1 cellular context compared by ENCODE assay signal in the genomic region with DNA sequence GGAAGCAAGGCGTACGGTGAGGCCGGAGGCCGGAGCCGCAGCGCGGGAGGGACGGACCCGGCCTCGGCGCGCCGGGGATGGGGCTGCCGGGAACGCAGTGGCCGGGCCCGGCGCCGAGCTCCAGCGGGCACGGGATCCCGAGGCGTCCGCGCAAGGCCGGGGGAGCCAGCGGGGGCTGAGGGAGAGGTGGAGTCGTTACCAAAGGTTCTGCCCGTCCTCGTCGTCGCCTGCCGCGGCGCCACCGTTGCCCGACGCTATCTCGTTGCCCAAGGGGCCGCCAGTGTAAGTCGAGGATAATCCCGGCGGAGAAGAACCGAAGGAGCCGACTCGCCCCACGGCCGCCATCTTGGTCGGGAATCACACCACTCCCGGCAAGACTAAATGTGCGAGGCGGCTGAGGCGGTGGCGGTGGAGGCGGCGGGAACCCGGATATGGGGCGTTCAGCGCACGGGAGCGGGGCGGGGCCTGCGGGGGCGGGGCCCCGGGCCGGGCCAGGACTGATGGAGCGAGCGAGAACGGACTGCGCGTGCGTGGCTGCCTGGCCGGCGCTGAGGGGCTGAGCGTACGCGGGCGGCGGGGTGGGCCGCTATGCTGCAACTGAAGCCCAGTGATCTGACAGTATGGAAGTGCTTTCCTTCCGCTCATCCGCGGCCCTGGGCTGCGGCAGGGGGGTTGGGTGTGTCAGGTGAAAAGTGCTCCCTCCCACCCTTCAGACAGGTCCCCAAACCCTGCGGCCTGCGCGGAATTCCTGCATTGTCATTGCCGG.
TF ChIP-seq lines count a peak whose summit lies in the region.

DYNC1LI1 (minus strand) TSS at position 433 of the 766 bp plus-strand sequence; CDS start at position 345, 88 bp downstream.

TF ChIP-seq in K562, 482 proteins besides CTCF, POLR2A, EP300 and RAD21 (continued from another document and continues in another):
- TF ChIP-seq KDM5B (IDR thresholded peaks at IDR 0.05; ENCODE audit: insufficient replicate concordance, low read depth, low read length) = peak; percentile 88
- TF ChIP-seq SLC30A9 (CRISPR knock-in tag; IDR thresholded peaks at IDR 0.05) = no peak
- TF ChIP-seq MAFK (IDR thresholded peaks at IDR 0.05; ENCODE audit: low read length) = peak; percentile 68; the same call in 1 of the 2 replicates
- TF ChIP-seq PREB (CRISPR knock-in tag; IDR thresholded peaks at IDR 0.05) = no peak
- TF ChIP-seq SMAD3 (CRISPR knock-in tag; conservative IDR thresholded peaks at IDR 0.05) = no peak
- TF ChIP-seq MYC (IDR thresholded peaks at IDR 0.05; ENCODE audit: low read depth, low read length) = peak; percentile 82
- no peak for TF ChIP-seq MYC (CRISPR knock-in tag; IDR thresholded peaks at IDR 0.05; ENCODE audit: borderline replicate concordance, low read depth)
- TF ChIP-seq CREM (IDR thresholded peaks at IDR 0.05; ENCODE audit: low read depth) = peak; percentile 12; the same call in 1 of the 2 replicates
- no peak; the same call in 1 of the 2 replicates for TF ChIP-seq FOXP4 (CRISPR knock-in tag; IDR thresholded peaks at IDR 0.05; ENCODE audit: borderline replicate concordance)
- peak; percentile 67 for TF ChIP-seq CTBP1 (IDR thresholded peaks at IDR 0.05; ENCODE audit: borderline replicate concordance)
- 0 out of 2 replicates have a peak, but pooled peaks have one; percentile 14 for TF ChIP-seq DMBX1 (CRISPR knock-in tag; IDR thresholded peaks at IDR 0.05; ENCODE audit: borderline replicate concordance)
- no peak for TF ChIP-seq ZBTB8A (IDR thresholded peaks at IDR 0.05; ENCODE audit: partially characterized antibody)
- peak; percentile 4; the same call in 1 of the 2 replicates for TF ChIP-seq HCFC1 (IDR thresholded peaks at IDR 0.05; ENCODE audit: low read depth, low read length)
- TF ChIP-seq, protein P1, sequence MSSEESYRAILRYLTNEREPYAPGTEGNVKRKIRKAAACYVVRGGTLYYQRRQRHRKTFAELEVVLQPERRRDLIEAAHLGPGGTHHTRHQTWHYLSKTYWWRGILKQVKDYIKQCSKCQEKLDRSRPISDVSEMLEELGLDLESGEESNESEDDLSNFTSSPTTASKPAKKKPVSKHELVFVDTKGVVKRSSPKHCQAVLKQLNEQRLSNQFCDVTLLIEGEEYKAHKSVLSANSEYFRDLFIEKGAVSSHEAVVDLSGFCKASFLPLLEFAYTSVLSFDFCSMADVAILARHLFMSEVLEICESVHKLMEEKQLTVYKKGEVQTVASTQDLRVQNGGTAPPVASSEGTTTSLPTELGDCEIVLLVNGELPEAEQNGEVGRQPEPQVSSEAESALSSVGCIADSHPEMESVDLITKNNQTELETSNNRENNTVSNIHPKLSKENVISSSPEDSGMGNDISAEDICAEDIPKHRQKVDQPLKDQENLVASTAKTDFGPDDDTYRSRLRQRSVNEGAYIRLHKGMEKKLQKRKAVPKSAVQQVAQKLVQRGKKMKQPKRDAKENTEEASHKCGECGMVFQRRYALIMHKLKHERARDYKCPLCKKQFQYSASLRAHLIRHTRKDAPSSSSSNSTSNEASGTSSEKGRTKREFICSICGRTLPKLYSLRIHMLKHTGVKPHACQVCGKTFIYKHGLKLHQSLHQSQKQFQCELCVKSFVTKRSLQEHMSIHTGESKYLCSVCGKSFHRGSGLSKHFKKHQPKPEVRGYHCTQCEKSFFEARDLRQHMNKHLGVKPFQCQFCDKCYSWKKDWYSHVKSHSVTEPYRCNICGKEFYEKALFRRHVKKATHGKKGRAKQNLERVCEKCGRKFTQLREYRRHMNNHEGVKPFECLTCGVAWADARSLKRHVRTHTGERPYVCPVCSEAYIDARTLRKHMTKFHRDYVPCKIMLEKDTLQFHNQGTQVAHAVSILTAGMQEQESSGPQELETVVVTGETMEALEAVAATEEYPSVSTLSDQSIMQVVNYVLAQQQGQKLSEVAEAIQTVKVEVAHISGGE (CRISPR knock-in tag; IDR thresholded peaks at IDR 0.05) = peak in 1 of 3 experiments; percentile 54; a peak in 1 of 6 replicates
- TF ChIP-seq, protein P2, sequence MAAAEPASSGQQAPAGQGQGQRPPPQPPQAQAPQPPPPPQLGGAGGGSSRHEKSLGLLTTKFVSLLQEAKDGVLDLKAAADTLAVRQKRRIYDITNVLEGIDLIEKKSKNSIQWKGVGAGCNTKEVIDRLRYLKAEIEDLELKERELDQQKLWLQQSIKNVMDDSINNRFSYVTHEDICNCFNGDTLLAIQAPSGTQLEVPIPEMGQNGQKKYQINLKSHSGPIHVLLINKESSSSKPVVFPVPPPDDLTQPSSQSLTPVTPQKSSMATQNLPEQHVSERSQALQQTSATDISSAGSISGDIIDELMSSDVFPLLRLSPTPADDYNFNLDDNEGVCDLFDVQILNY (CRISPR knock-in tag; IDR thresholded peaks at IDR 0.05) = no peak; the same call in 1 of the 2 replicates
- peak; percentile 93 for TF ChIP-seq TBP (optimal IDR thresholded peaks at IDR 0.05; ENCODE audit: low read depth, low read length)
- TF ChIP-seq FOXA3 (CRISPR knock-in tag; conservative IDR thresholded peaks at IDR 0.05 in 1 of 2, IDR thresholded peaks at IDR 0.05 in 1 of 2) = peak in 1 of 2 experiments; percentile 55; a peak in 1 of 4 replicates
- peak; percentile 64; the same call in 1 of the 2 replicates for TF ChIP-seq ILF3 (IDR thresholded peaks at IDR 0.05; ENCODE audit: borderline replicate concordance)
- TF ChIP-seq STAT5A (IDR thresholded peaks at IDR 0.05; ENCODE audit: borderline replicate concordance, low read length) = peak; percentile 16; the same call in 1 of the 2 replicates
- peak; percentile 13; the same call in 1 of the 2 replicates for TF ChIP-seq THAP12 (CRISPR knock-in tag; IDR thresholded peaks at IDR 0.05)
- TF ChIP-seq E2F8 (IDR thresholded peaks at IDR 0.05; ENCODE audit: low read depth, partially characterized antibody) = peak; percentile 12
- TF ChIP-seq ZFP91 (CRISPR knock-in tag; IDR thresholded peaks at IDR 0.05) = 0 out of 2 replicates have a peak, but pooled peaks have one; percentile 60
- TF ChIP-seq EGR1 (conservative IDR thresholded peaks at IDR 0.05) = peak; percentile 93
- TF ChIP-seq PHF8 (IDR thresholded peaks at IDR 0.05; ENCODE audit: borderline replicate concordance, low read length) = peak; percentile 92
- no peak for TF ChIP-seq ZNF217 (CRISPR knock-in tag; IDR thresholded peaks at IDR 0.05)
- TF ChIP-seq E2F6 (IDR thresholded peaks at IDR 0.05; ENCODE audit: borderline replicate concordance in 1 of 2, extremely low read depth in 1 of 2, insufficient read depth in 1 of 2, insufficient read length in 1 of 2, low read depth in 1 of 2, low read length in 1 of 2, poor library complexity in 1 of 2, severe bottlenecking in 1 of 2) = peak; percentile 63 to 88
- TF ChIP-seq ARID1B (IDR thresholded peaks at IDR 0.05) = peak; percentile 62; the same call in 1 of the 2 replicates
- TF ChIP-seq ELF2 (CRISPR knock-in tag; IDR thresholded peaks at IDR 0.05) = peak; percentile 70
- peak; percentile 89 for TF ChIP-seq MAFG (tag; conservative IDR thresholded peaks at IDR 0.05)
- no peak for TF ChIP-seq ZNF512 (tag; IDR thresholded peaks at IDR 0.05)
- TF ChIP-seq FIP1L1 (IDR thresholded peaks at IDR 0.05; ENCODE audit: low read depth, low read length, poor library complexity, severe bottlenecking) = peak; percentile 90
- TF ChIP-seq NRF1 (conservative IDR thresholded peaks at IDR 0.05 in 1 of 2, IDR thresholded peaks at IDR 0.05 in 1 of 2) = peak; percentile 92 to 93
- TF ChIP-seq PKNOX1 (IDR thresholded peaks at IDR 0.05) = peak; percentile 23; the same call in 1 of the 2 replicates
- no peak for TF ChIP-seq SMARCC2 (IDR thresholded peaks at IDR 0.05; ENCODE audit: low read depth)
- TF ChIP-seq ZNF830 (CRISPR knock-in tag; IDR thresholded peaks at IDR 0.05) = no peak
- TF ChIP-seq WHSC1 (IDR thresholded peaks at IDR 0.05; ENCODE audit: low read length) = no peak
